Comparison of ENCODE assay signal across 14 cellular contexts in the genomic region with DNA sequence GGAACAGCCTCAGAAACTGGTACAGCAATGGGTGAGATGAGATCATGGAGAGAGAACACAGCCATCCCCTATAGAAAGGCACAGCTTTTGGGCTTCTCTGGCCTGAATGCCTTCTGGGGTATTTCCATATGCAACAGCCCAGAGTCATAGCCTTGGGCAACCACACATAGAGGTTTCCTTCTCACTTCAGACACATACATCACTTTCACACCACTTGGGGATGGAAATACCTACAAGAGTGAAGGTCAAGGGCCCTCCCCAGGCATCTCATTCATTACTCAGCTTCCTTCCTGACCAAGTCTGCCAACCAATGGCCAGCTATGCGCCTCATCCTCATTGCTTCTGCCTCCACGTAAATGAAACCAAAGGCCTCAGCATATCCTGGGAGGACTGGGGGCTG. TPM values are rescaled to one million over a fixed set of nuclear protein-coding genes. Genes with fewer than 3 reads are reported as not detected.
DNase-seq lines count a peak whose midpoint lies in the region; ATAC-seq lines count a peak whose summit lies in the region.
"Had no signal": no experiment of that assay in that cellular context is flagged by ENCODE, and none has a peak within 500 bp of the region (broad histone marks: within the 10 kb centered on the region; RNA-seq: fewer than 3 reads in every experiment).

No MANE protein-coding gene starts in this region.

- ATAC-seq in GM21825 (IDR thresholded peaks at IDR 0.05; ENCODE audit: unreplicated experiment) (peak; percentile 79), HG03432 (IDR thresholded peaks at IDR 0.05; ENCODE audit: unreplicated experiment) (peak; percentile 84)

- DNase-seq in activated naive CD4-positive, alpha-beta T cell treated with anti-CD3 and anti-CD28 coated beads for 36 hours = peak; percentile 20
- DNase-seq in activated naive CD4-positive, alpha-beta T cell treated with anti-CD3 and anti-CD28 coated beads, Interleukin-2, amount 10 ng/mL, durations not matched to agents 7 days and 5 days = no peak
- DNase-seq in effector CD8-positive, alpha-beta T cell (lab: John Stamatoyannopoulos, UW) = no peak
- DNase-seq in medulla oblongata (ENCODE audit: extremely low spot score) (no peak), NCI-H524 (lab: John Stamatoyannopoulos, UW) (no peak), globus pallidus (ENCODE audit: low spot score) (no peak)
- DNase-seq: activated effector memory CD4-positive, alpha-beta T cell treated with anti-CD3 and anti-CD28 coated beads, Interleukin-2, amount 50 U/mL, for 16 hours; kidney; NCI-H524 treated with DMSO at 0.1 percent for 48 hours; SHP77 treated with DMSO at 0.1 percent for 48 hours; stimulated activated naive CD4-positive, alpha-beta T cell had no signal

- no peaks in the 10 kb centered on the region for H3K27me3 Mint-ChIP-seq in activated naive CD4-positive, alpha-beta T cell treated with anti-CD3 and anti-CD28 coated beads for 36 hours (ENCODE audit: low read depth)
- H3K27me3 Mint-ChIP-seq in activated naive CD4-positive, alpha-beta T cell treated with anti-CD3 and anti-CD28 coated beads, Interleukin-2, amount 10 ng/mL, durations not matched to agents 7 days and 5 days = peaks cover 4% of the 10 kb centered on the region

- H3K4me3 Mint-ChIP-seq in activated naive CD4-positive, alpha-beta T cell treated with anti-CD3 and anti-CD28 coated beads for 36 hours = no peak overlapping the region
- no peak overlapping the region for H3K4me3 Mint-ChIP-seq in activated naive CD4-positive, alpha-beta T cell treated with anti-CD3 and anti-CD28 coated beads, Interleukin-2, amount 10 ng/mL, durations not matched to agents 7 days and 5 days
- H3K4me3 Mint-ChIP-seq: neural crest cell had no signal

- H3K36me3 Mint-ChIP-seq in activated naive CD4-positive, alpha-beta T cell treated with anti-CD3 and anti-CD28 coated beads for 36 hours (ENCODE audit: low read depth) = no peaks in the 10 kb centered on the region
- no peaks in the 10 kb centered on the region for H3K36me3 Mint-ChIP-seq in activated naive CD4-positive, alpha-beta T cell treated with anti-CD3 and anti-CD28 coated beads, Interleukin-2, amount 10 ng/mL, durations not matched to agents 7 days and 5 days

- no peak overlapping the region for H3K27ac Mint-ChIP-seq in activated naive CD4-positive, alpha-beta T cell treated with anti-CD3 and anti-CD28 coated beads for 36 hours
- H3K27ac Mint-ChIP-seq in activated naive CD4-positive, alpha-beta T cell treated with anti-CD3 and anti-CD28 coated beads, Interleukin-2, amount 10 ng/mL, durations not matched to agents 7 days and 5 days = no peak overlapping the region

- CTCF ChIA-PET in activated naive CD4-positive, alpha-beta T cell treated with anti-CD3 and anti-CD28 coated beads for 36 hours (lab: Charles Lee) = no interaction called here
- CTCF ChIA-PET in activated naive CD4-positive, alpha-beta T cell treated with anti-CD3 and anti-CD28 coated beads, Interleukin-2, amount 10 ng/mL, durations not matched to agents 7 days and 5 days (lab: Charles Lee) = no interaction called here

- intact Hi-C loops in activated naive CD4-positive, alpha-beta T cell treated with anti-CD3 and anti-CD28 coated beads for 36 hours (cut with micrococcal nuclease) = no loop called here

- peaks cover 7% of the 10 kb centered on the region for H3K4me1 Mint-ChIP-seq in activated naive CD4-positive, alpha-beta T cell treated with anti-CD3 and anti-CD28 coated beads for 36 hours (ENCODE audit: low read depth)
- peaks cover 5% of the 10 kb centered on the region for H3K4me1 Mint-ChIP-seq in activated naive CD4-positive, alpha-beta T cell treated with anti-CD3 and anti-CD28 coated beads, Interleukin-2, amount 10 ng/mL, durations not matched to agents 7 days and 5 days
- H3K4me1 Mint-ChIP-seq: neural crest cell had no signal

- H3K9me3 Mint-ChIP-seq in activated naive CD4-positive, alpha-beta T cell treated with anti-CD3 and anti-CD28 coated beads for 36 hours = no peaks in the 10 kb centered on the region
- no peaks in the 10 kb centered on the region for H3K9me3 Mint-ChIP-seq in activated naive CD4-positive, alpha-beta T cell treated with anti-CD3 and anti-CD28 coated beads, Interleukin-2, amount 10 ng/mL, durations not matched to agents 7 days and 5 days

RNA-seq across cellular contexts. Expression of gene OLFML1, which starts 17.7 kb away (rescaled TPM):
- not detected for total RNA-seq in activated naive CD4-positive, alpha-beta T cell treated with anti-CD3 and anti-CD28 coated beads for 36 hours

RNA-seq across cellular contexts. Expression of gene PPFIBP2, which starts 46.1 kb away (rescaled TPM):
- 10 to 100 TPM; 22.2 to 26.1 TPM for total RNA-seq in activated naive CD4-positive, alpha-beta T cell treated with anti-CD3 and anti-CD28 coated beads for 36 hours
